7 cellular contexts compared by ENCODE assay signal in the genomic region with DNA sequence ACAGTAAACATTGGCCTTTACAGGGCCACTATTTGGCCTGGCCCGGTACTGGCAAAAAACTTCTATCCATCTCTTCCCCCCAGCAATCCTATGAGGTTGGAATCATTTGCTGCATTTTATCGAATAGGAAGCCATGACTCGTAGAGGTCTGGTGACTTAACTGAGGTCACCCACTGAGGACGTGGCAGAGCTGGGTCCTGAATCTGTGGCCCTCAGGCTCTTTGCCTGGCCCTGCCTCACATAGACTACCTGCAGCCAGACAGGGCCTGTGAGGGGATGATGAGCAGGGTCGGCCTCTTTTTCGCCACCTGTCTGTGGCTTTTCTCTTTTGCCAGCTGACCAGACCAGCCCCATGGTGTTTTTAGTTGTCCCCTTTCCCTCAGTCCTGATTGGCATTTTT. TPM values are rescaled to one million over a fixed set of nuclear protein-coding genes. Genes with fewer than 3 reads are reported as not detected.
DNase-seq lines count a peak whose midpoint lies in the region; ATAC-seq and TF ChIP-seq lines count a peak whose summit lies in the region.
"Had no signal": no experiment of that assay in that cellular context is flagged by ENCODE, and none has a peak within 500 bp of the region (broad histone marks: within the 10 kb centered on the region; RNA-seq: fewer than 3 reads in every experiment).

No MANE protein-coding gene starts in this region.

- peak overlapping the region; percentile 75 for H3K27ac ChIP-seq in smooth muscle cell (ENCODE audit: low read depth)

- H2AFZ ChIP-seq in smooth muscle cell (ENCODE audit: low read depth): no peak overlapping the region

- ATAC-seq in central memory CD8-positive, alpha-beta T cell (replicated peaks; ENCODE audit: extremely low read depth, poor library complexity, severe bottlenecking): no peak
- ATAC-seq in HG03135 (IDR thresholded peaks at IDR 0.05; ENCODE audit: unreplicated experiment) (no peak), HG03097 (IDR thresholded peaks at IDR 0.05; ENCODE audit: low FRiP score, unreplicated experiment) (no peak)

- peaks cover 44% of the 10 kb centered on the region for H3K4me1 Mint-ChIP-seq in activated T-cell treated with anti-CD3 and anti-CD28 coated beads, Interleukin-2, amount 50 U/mL, for 24 hours (ENCODE audit: low read depth)
- peaks cover 35% of the 10 kb centered on the region for H3K4me1 Mint-ChIP-seq in central memory CD8-positive, alpha-beta T cell

- H3K4me1 ChIP-seq in smooth muscle cell (ENCODE audit: low read depth): peaks cover 11% of the 10 kb centered on the region

- H4K20me1 ChIP-seq in smooth muscle cell (ENCODE audit: low read depth): peaks cover 51% of the 10 kb centered on the region

- H3K36me3 Mint-ChIP-seq in activated T-cell treated with anti-CD3 and anti-CD28 coated beads, Interleukin-2, amount 50 U/mL, for 24 hours (ENCODE audit: low read depth): peaks cover 85% of the 10 kb centered on the region
- H3K36me3 Mint-ChIP-seq in central memory CD8-positive, alpha-beta T cell (ENCODE audit: insufficient read depth): peaks cover 46% of the 10 kb centered on the region

- WGBS in smooth muscle cell (ENCODE audit: low lambda C conversion rate): 72% methylated on average over 6 of the region's 6 CpGs

- H3F3A ChIP-seq in smooth muscle cell (ENCODE audit: low read depth): peaks cover 17% of the 10 kb centered on the region

- no peaks in the 10 kb centered on the region for H3K9me3 Mint-ChIP-seq in activated T-cell treated with anti-CD3 and anti-CD28 coated beads, Interleukin-2, amount 50 U/mL, for 24 hours
- H3K9me3 Mint-ChIP-seq in central memory CD8-positive, alpha-beta T cell: no peaks in the 10 kb centered on the region

- no peak overlapping the region for H3K4me3 ChIP-seq in smooth muscle cell

- H3K27me3 Mint-ChIP-seq in activated T-cell treated with anti-CD3 and anti-CD28 coated beads, Interleukin-2, amount 50 U/mL, for 24 hours: no peaks in the 10 kb centered on the region
- no peaks in the 10 kb centered on the region for H3K27me3 Mint-ChIP-seq in central memory CD8-positive, alpha-beta T cell

- H3K79me2 ChIP-seq in smooth muscle cell (ENCODE audit: low read depth): peaks cover 41% of the 10 kb centered on the region

- H3K36me3 ChIP-seq in smooth muscle cell (ENCODE audit: low read depth): no peaks in the 10 kb centered on the region

- peak overlapping the region; percentile 89 for H3K4me3 Mint-ChIP-seq in activated T-cell treated with anti-CD3 and anti-CD28 coated beads, Interleukin-2, amount 50 U/mL, for 24 hours
- peak overlapping the region; percentile 89 for H3K4me3 Mint-ChIP-seq in central memory CD8-positive, alpha-beta T cell

- no peak overlapping the region for H3K9ac ChIP-seq in smooth muscle cell (ENCODE audit: low read depth)

- H3K9me3 ChIP-seq in smooth muscle cell (replicated peaks; ENCODE audit: low read depth): no peaks in the 10 kb centered on the region

- H3K27me3 ChIP-seq in smooth muscle cell (ENCODE audit: low read depth): no peaks in the 10 kb centered on the region

- no peak for DNase-seq in activated T-cell treated with anti-CD3 and anti-CD28 coated beads, Interleukin-2, amount 50 U/mL, for 24 hours
- DNase-seq in activated T-cell treated with anti-CD3 and anti-CD28 coated beads, Interleukin-2, amount 50 U/mL, for 48 hours: no peak
- DNase-seq in central memory CD8-positive, alpha-beta T cell (ENCODE audit: low spot score in 2 of 2): no peak
- DNase-seq in smooth muscle cell (lab: John Stamatoyannopoulos, UW; ENCODE audit: unreplicated experiment): no peak
- DNase-seq: NCI-H510A treated with DMSO at 0.1 percent for 48 hours had no signal

- H3K4me2 ChIP-seq in smooth muscle cell: peak overlapping the region; percentile 98

- no peak for TF ChIP-seq CTCF in smooth muscle cell (IDR thresholded peaks at IDR 0.05; ENCODE audit: borderline replicate concordance, insufficient read depth, poor library complexity, severe bottlenecking)

- H3K27ac Mint-ChIP-seq in activated T-cell treated with anti-CD3 and anti-CD28 coated beads, Interleukin-2, amount 50 U/mL, for 24 hours: peak overlapping the region; percentile 97
- H3K27ac Mint-ChIP-seq in central memory CD8-positive, alpha-beta T cell (ENCODE audit: low read depth): peak overlapping the region; percentile 93

RNA-seq across cellular contexts. Expression of a gene that starts 1.9 kb away (rescaled TPM):
- 90.2 and 111 TPM in 2 replicates for total RNA-seq in smooth muscle cell
- polyA plus RNA-seq in smooth muscle cell: 208 and 224 TPM in 2 replicates

RNA-seq across cellular contexts. Expression of a gene that starts 12.1 kb away (rescaled TPM):
- total RNA-seq in smooth muscle cell: 1,112 and 1,146 TPM in 2 replicates
- polyA plus RNA-seq in smooth muscle cell: 2,844 and 2,856 TPM in 2 replicates

RNA-seq across cellular contexts. Expression of a gene that starts 14.1 kb away (rescaled TPM):
- total RNA-seq in smooth muscle cell: 0.13 and 2.0 TPM in 2 replicates
- 0.50 and 1.6 TPM in 2 replicates for polyA plus RNA-seq in smooth muscle cell

RNA-seq across cellular contexts. Expression of a gene that starts 18.4 kb away (rescaled TPM):
- 32.3 and 37.5 TPM in 2 replicates for total RNA-seq in smooth muscle cell
- 65.9 and 81.1 TPM in 2 replicates for polyA plus RNA-seq in smooth muscle cell

RNA-seq across cellular contexts. Expression of a gene that starts 35.7 kb away (rescaled TPM):
- total RNA-seq in smooth muscle cell: 0.85 TPM in 1 of 2 replicates, not detected in the other
- polyA plus RNA-seq in smooth muscle cell: 13.4 and 17.1 TPM in 2 replicates
